Comparison of ENCODE assay signal across 9 cellular contexts in the genomic region with DNA sequence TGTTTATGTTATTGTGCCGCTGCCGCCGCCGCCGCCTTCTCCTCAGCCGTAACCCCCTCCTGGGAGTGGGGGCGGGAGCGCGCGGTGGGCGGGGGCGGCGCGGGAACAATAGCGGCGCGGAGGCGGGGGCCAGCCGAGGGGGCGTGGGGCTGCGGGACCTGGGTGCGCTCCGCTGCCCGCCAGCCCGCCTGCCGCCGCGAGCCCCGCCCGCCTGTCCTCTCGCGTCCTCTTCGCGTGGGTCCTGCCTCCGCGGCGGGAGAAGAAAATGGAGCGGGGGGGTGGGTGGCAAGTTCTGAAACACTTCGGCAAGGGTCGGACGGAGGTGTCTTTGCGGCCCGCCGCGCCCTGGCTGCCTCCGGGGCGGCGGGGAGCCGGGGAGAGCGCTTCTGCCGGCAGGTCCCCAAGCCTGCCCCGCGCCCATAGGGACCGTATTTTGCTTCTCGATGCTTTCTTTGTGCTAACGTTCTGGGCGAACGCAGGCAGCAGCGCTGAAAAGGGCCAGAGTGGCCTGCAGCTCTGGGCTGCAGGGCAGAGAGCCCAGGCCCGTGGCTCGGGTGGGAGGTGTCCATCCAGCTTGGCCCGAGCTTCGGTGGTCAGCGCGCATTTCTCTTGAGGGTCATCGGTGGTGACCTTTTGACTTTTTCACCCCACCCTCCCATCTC. TPM values are rescaled to one million over a fixed set of nuclear protein-coding genes. Genes with fewer than 3 reads are reported as not detected.
DNase-seq lines count a peak whose midpoint lies in the region; ATAC-seq, FAIRE-seq and TF ChIP-seq lines count a peak whose summit lies in the region.
"Had no signal": no experiment of that assay in that cellular context is flagged by ENCODE, and none has a peak within 500 bp of the region (broad histone marks: within the 10 kb centered on the region; RNA-seq: fewer than 3 reads in every experiment).

No MANE protein-coding gene starts in this region.

- H3K27ac ChIP-seq in PC-3 (ENCODE audit: low read length): no peak overlapping the region

- H3F3A ChIP-seq in PC-3 (ENCODE audit: low read length, unreplicated experiment): no peaks in the 10 kb centered on the region

- TF ChIP-seq CTCF in PC-3 (conservative IDR thresholded peaks at IDR 0.05; ENCODE audit: low read depth, low read length): no peak
- no peak for TF ChIP-seq CTCF in progenitor cell of endocrine pancreas (IDR thresholded peaks at IDR 0.05; ENCODE audit: unreplicated experiment)

- CTCF ChIA-PET in PC-3 (lab: Charles Lee): no interaction called here

- H3K4me3 Mint-ChIP-seq in activated naive CD4-positive, alpha-beta T cell treated with anti-CD3 and anti-CD28 coated beads, Interleukin-2, amount 50 U/mL, for 24 hours: peak overlapping the region; percentile 80
- H3K4me3 Mint-ChIP-seq in progenitor cell of endocrine pancreas (ENCODE audit: low read depth): peak overlapping the region; percentile 81

- peak overlapping the region; percentile 41 for H3K27ac Mint-ChIP-seq in activated naive CD4-positive, alpha-beta T cell treated with anti-CD3 and anti-CD28 coated beads, Interleukin-2, amount 50 U/mL, for 24 hours
- peak overlapping the region; percentile 71 for H3K27ac Mint-ChIP-seq in progenitor cell of endocrine pancreas

- no peaks in the 10 kb centered on the region for H3K36me3 Mint-ChIP-seq in activated naive CD4-positive, alpha-beta T cell treated with anti-CD3 and anti-CD28 coated beads, Interleukin-2, amount 50 U/mL, for 24 hours
- H3K36me3 Mint-ChIP-seq in progenitor cell of endocrine pancreas (ENCODE audit: insufficient read depth): no peaks in the 10 kb centered on the region

- H3K4me1 Mint-ChIP-seq in activated naive CD4-positive, alpha-beta T cell treated with anti-CD3 and anti-CD28 coated beads, Interleukin-2, amount 50 U/mL, for 24 hours: peaks cover 39% of the 10 kb centered on the region
- peaks cover 12% of the 10 kb centered on the region for H3K4me1 Mint-ChIP-seq in progenitor cell of endocrine pancreas (ENCODE audit: low read depth)

- H3K36me3 ChIP-seq in PC-3 (ENCODE audit: low read depth, low read length): no peaks in the 10 kb centered on the region

- FAIRE-seq in urothelium cell line (lab: Jason Lieb, UNC): peak; percentile 30

- peak; percentile 23 for ATAC-seq in GM18870 (IDR thresholded peaks at IDR 0.05; ENCODE audit: unreplicated experiment)
- ATAC-seq in HG03108 (IDR thresholded peaks at IDR 0.05; ENCODE audit: unreplicated experiment): peak; percentile 23
- ATAC-seq in PC-3: peak; percentile 45
- peak; percentile 76 for ATAC-seq in Right ventricle myocardium superior (ENCODE audit: poor library complexity)

- H4K20me1 ChIP-seq in PC-3 (ENCODE audit: low read length): peaks cover 21% of the 10 kb centered on the region

- H3K9me3 Mint-ChIP-seq in activated naive CD4-positive, alpha-beta T cell treated with anti-CD3 and anti-CD28 coated beads, Interleukin-2, amount 50 U/mL, for 24 hours: no peaks in the 10 kb centered on the region
- no peaks in the 10 kb centered on the region for H3K9me3 Mint-ChIP-seq in progenitor cell of endocrine pancreas (ENCODE audit: low read depth)

- no peaks in the 10 kb centered on the region for H3K9me3 ChIP-seq in PC-3 (ENCODE audit: low read length)

- H3K27me3 ChIP-seq in PC-3 (ENCODE audit: low read length): no peaks in the 10 kb centered on the region

- no peaks in the 10 kb centered on the region for H3K9me2 ChIP-seq in PC-3 (replicated peaks; ENCODE audit: low read length)

- H3K4me1 ChIP-seq in PC-3 (ENCODE audit: insufficient read depth, low read length): peaks cover 34% of the 10 kb centered on the region

- peak overlapping the region; percentile 73 for H3K9ac ChIP-seq in PC-3 (ENCODE audit: low read length)

- H3K4me3 ChIP-seq in PC-3 (ENCODE audit: low read length): peak overlapping the region; percentile 95

- no peaks in the 10 kb centered on the region for H3K27me3 Mint-ChIP-seq in activated naive CD4-positive, alpha-beta T cell treated with anti-CD3 and anti-CD28 coated beads, Interleukin-2, amount 50 U/mL, for 24 hours
- H3K27me3 Mint-ChIP-seq in progenitor cell of endocrine pancreas: peaks cover 30% of the 10 kb centered on the region

- H2AFZ ChIP-seq in PC-3 (ENCODE audit: low read length): peak overlapping the region; percentile 75

- intact Hi-C loops in PC-3 (cut with micrococcal nuclease): loop anchor here (5.0 kb wide), 1 partner anchor 350 kb away; no protein-coding TSS in a partner anchor
- intact Hi-C loops in Right ventricle myocardium superior (cut with DNase I): no loop called here

- peak overlapping the region; percentile 98 for H3K4me2 ChIP-seq in PC-3 (ENCODE audit: low read length)

- H3K79me2 ChIP-seq in PC-3 (ENCODE audit: low read length): peaks cover 48% of the 10 kb centered on the region

- POLR2A ChIA-PET in PC-3 (lab: Charles Lee; ENCODE audit: unreplicated experiment): no interaction called here

- DNase-seq in Ammon's horn (ENCODE audit: low spot score): peak; percentile 60
- DNase-seq in PC-3: peak; percentile 26
- peak; percentile 80 for DNase-seq in Right ventricle myocardium superior
- peak; percentile 64 for DNase-seq in progenitor cell of endocrine pancreas (ENCODE audit: low spot score, unreplicated experiment)
- peak; percentile 81 for DNase-seq in urothelium cell line (ENCODE audit: low spot score)

- BruUV-seq in PC-3 (replicated peaks; lab: Mats Ljungman, UMichigan): no TSS peak

RNA-seq across cellular contexts. Expression of a gene that starts 0.5 kb away (rescaled TPM):
- total RNA-seq in PC-3 (2014; rRNA removed) (21.5 and 26.6 TPM in 2 replicates), Right ventricle myocardium superior (30.6 TPM), progenitor cell of endocrine pancreas (69.7 and 73.4 TPM in 2 replicates)

RNA-seq across cellular contexts. Expression of a gene that starts 32.5 kb away (rescaled TPM):
- 0.11 and 0.35 TPM in 2 replicates for total RNA-seq in PC-3 (2014; rRNA removed)
- 0.11 TPM for total RNA-seq in Right ventricle myocardium superior
- total RNA-seq in progenitor cell of endocrine pancreas: 1.2 and 2.1 TPM in 2 replicates
- total RNA-seq: T-helper 2 cell treated with Interferon-gamma antibody and Interleukin-4, amounts not matched to agents 100 ng/mL and 5 ng/mL, for 36 hours had no signal

Comparison
In these comparisons a context has a peak if more than half of its experiments do, and no peak if none do; other contexts are left out.
1. DNase-seq: peak in every context shown above with its lines; median percentile 81 in urothelium cell line; 80 in Right ventricle myocardium superior; 64 in progenitor cell of endocrine pancreas; 60 in Ammon's horn; 26 in PC-3.
2. ATAC-seq: peak in every context shown above with its lines; median percentile 76 in Right ventricle myocardium superior; 45 in PC-3; 23 in GM18870; 23 in HG03108.